ENCODE assay signal across 8 cellular contexts in the genomic region with DNA sequence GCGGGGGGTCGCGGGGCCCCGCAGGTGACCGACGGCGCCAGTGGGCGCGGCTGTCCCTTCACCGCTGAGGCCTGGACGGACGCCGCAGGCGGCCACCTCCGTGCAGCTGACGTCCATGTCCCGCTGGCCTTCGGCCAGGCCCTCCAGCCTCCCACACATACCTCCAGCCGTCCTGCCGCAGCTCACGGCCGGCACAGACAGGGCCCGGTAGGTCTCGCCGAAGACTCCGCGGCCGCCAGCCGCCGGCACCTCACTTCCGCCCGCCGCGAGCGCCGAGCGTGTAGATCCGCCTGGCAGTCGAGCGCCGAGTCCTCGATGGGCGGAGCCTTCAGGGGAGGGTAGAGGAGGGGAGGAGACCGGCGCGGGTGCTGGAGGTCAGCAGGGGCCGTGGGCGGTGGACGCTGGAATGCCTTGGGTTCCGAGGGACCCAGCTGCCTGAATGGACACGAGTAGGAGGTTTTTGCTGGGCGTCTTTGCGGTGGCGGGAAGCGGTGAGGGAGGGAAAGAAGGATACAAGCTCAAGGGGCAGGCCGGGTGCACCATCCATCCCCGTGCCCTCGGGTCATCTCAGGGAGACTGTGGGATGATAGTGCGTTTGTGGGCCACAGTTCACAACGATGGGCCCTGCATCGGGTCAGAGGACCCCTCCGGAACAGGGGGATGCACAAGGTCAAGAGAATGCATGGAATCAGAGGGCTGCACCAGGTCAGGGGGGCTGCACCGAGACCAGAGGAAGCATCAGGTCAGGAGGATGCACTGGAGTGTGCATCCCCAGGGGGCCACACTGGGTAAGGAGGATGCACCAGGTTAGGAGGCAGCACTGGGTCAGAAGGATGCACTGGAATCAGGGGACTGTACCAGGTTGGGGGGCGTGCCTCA. TPM values are rescaled to one million over a fixed set of nuclear protein-coding genes. Genes with fewer than 3 reads are reported as not detected.
A peak's percentile ranks its signal among the peaks of the same experiment; 100 is the strongest.
DNase-seq lines count a peak whose midpoint lies in the region; ATAC-seq lines count a peak whose summit lies in the region.

A gene with protein sequence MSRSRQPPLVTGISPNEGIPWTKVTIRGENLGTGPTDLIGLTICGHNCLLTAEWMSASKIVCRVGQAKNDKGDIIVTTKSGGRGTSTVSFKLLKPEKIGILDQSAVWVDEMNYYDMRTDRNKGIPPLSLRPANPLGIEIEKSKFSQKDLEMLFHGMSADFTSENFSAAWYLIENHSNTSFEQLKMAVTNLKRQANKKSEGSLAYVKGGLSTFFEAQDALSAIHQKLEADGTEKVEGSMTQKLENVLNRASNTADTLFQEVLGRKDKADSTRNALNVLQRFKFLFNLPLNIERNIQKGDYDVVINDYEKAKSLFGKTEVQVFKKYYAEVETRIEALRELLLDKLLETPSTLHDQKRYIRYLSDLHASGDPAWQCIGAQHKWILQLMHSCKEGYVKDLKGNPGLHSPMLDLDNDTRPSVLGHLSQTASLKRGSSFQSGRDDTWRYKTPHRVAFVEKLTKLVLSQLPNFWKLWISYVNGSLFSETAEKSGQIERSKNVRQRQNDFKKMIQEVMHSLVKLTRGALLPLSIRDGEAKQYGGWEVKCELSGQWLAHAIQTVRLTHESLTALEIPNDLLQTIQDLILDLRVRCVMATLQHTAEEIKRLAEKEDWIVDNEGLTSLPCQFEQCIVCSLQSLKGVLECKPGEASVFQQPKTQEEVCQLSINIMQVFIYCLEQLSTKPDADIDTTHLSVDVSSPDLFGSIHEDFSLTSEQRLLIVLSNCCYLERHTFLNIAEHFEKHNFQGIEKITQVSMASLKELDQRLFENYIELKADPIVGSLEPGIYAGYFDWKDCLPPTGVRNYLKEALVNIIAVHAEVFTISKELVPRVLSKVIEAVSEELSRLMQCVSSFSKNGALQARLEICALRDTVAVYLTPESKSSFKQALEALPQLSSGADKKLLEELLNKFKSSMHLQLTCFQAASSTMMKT (minus strand): TSS at position 282 of the 879 bp plus-strand sequence. CDS start 55,321 bp downstream, outside the sequence.

- peak; percentile 75 to 89 (median 79) for DNase-seq in CD8-positive, alpha-beta memory T cell
- peak; percentile 67 for DNase-seq in NOMO-1 treated with dmso at 0.1 percent for 144 hours (lab: John Stamatoyannopoulos, UW; ENCODE audit: unreplicated experiment)
- DNase-seq in activated CD8-positive, alpha-beta memory T cell treated with anti-CD3 and anti-CD28 coated beads, Interleukin-2, amount 50 U/mL, for 1 hour (ENCODE audit: extremely low read depth), result peak; percentile 36
- DNase-seq in stimulated activated CD8-positive, alpha-beta memory T cell treated with anti-CD3 and anti-CD28 coated beads, Interleukin-15, amount 100 ng/mL, for 24 hours (ENCODE audit: low read depth), result peak; percentile 71

- 3 to 6% methylated on average over 28 to 43 of the region's 64 CpGs for WGBS in mesodermal cell (ENCODE audit: insufficient coverage in 2 of 2), 2 experiments

- peak; percentile 91 for ATAC-seq in GM19395 (IDR thresholded peaks at IDR 0.05; ENCODE audit: unreplicated experiment)
- peak; percentile 78 for ATAC-seq in HG03521 (IDR thresholded peaks at IDR 0.05; ENCODE audit: unreplicated experiment)

- H3K4me1 Mint-ChIP-seq in CD8-positive, alpha-beta memory T cell, result peaks cover 12 to 31% (median 26%) of the 10 kb centered on the region in 3 donors

- peaks cover 0 to 20% (median 4%) of the 10 kb centered on the region in 3 donors for H3K36me3 Mint-ChIP-seq in CD8-positive, alpha-beta memory T cell

- POLR2A ChIA-PET in CD8-positive, alpha-beta memory T cell (lab: Charles Lee), result interaction anchor here (1.0 to 1.7 kb wide), 3 partner anchors 8 to 19 kb away, joined by 3 to 19 read pairs (median 4); no protein-coding TSS in a partner anchor

- H3K4me3 Mint-ChIP-seq in CD8-positive, alpha-beta memory T cell, result peak within 1 kb of the TSS; percentile 91 to 98 (median 96)

- CTCF ChIA-PET in CD8-positive, alpha-beta memory T cell (lab: Charles Lee), result interaction anchor here (1.0 to 2.3 kb wide), 3 partner anchors 11 to 29 kb away, joined by 3 to 8 read pairs (median 8); no protein-coding TSS in a partner anchor

- no peaks in the 10 kb centered on the region for H3K27me3 ChIP-seq in CD8-positive, alpha-beta memory T cell (ENCODE audit: insufficient read depth, low read length, poor library complexity, severe bottlenecking)

- peaks cover 20% of the 10 kb centered on the region for H3K4me1 ChIP-seq in CD8-positive, alpha-beta memory T cell (ENCODE audit: insufficient read depth, low read length)
- no peaks in the 10 kb centered on the region for H3K4me1 ChIP-seq in mesodermal cell (ENCODE audit: control insufficient read depth, insufficient read depth, low read length, poor library complexity, severe bottlenecking)

- peak within 1 kb of the TSS; percentile 94 for H3K4me3 ChIP-seq in CD8-positive, alpha-beta memory T cell (ENCODE audit: low read length)
- H3K4me3 ChIP-seq in mesodermal cell (ENCODE audit: extremely low read depth, insufficient read depth, low read length, poor library complexity, severe bottlenecking), result peak within 1 kb of the TSS; percentile 73

- no peaks in the 10 kb centered on the region for H3K27me3 Mint-ChIP-seq in CD8-positive, alpha-beta memory T cell

- H3K27ac Mint-ChIP-seq in CD8-positive, alpha-beta memory T cell, result peak within 1 kb of the TSS; percentile 84 to 100 (median 96)

- H3K9me3 Mint-ChIP-seq in CD8-positive, alpha-beta memory T cell, result no peaks in the 10 kb centered on the region

- in situ Hi-C loops in endometrial microvascular endothelial cells (cut with HindIII; ENCODE audit: inconsistent ontology term, low pct_unique_long_range_greater_than_20kb, low sequenced_read_pairs), result no loop called here

- peaks cover 2% of the 10 kb centered on the region for H3K36me3 ChIP-seq in CD8-positive, alpha-beta memory T cell (ENCODE audit: insufficient read depth, low read length)
- H3K36me3 ChIP-seq in mesodermal cell (ENCODE audit: control insufficient read depth, insufficient read depth, low read length), result peaks cover 14% of the 10 kb centered on the region

- no peaks in the 10 kb centered on the region for H3K9me3 ChIP-seq in CD8-positive, alpha-beta memory T cell (ENCODE audit: low read length)
- H3K9me3 ChIP-seq in mesodermal cell (ENCODE audit: control insufficient read depth, low read length), result no peaks in the 10 kb centered on the region

- H3K27ac ChIP-seq in CD8-positive, alpha-beta memory T cell (ENCODE audit: low read depth, low read length), result peak within 1 kb of the TSS; percentile 83
- H3K27ac ChIP-seq in mesodermal cell (ENCODE audit: low read depth, low read length, severe bottlenecking), result no peak within 1 kb of the TSS

RNA-seq across cellular contexts. Expression of the gene that starts here (rescaled TPM):
- 10 to 100 TPM; 43.1 to 44.6 TPM for total RNA-seq in CD8-positive, alpha-beta memory T cell
- 41.5 TPM for polyA plus RNA-seq in CD8-positive, alpha-beta memory T cell
- 59.8 TPM for total RNA-seq in endometrial microvascular endothelial cells (ENCODE audit: inconsistent ontology term)
- polyA plus RNA-seq in mesodermal cell (2013, experiment 1 of 2), result 27.2 TPM
- polyA plus RNA-seq in mesodermal cell (2013, experiment 2 of 2), result 24.7 TPM
